In the genomic region with DNA sequence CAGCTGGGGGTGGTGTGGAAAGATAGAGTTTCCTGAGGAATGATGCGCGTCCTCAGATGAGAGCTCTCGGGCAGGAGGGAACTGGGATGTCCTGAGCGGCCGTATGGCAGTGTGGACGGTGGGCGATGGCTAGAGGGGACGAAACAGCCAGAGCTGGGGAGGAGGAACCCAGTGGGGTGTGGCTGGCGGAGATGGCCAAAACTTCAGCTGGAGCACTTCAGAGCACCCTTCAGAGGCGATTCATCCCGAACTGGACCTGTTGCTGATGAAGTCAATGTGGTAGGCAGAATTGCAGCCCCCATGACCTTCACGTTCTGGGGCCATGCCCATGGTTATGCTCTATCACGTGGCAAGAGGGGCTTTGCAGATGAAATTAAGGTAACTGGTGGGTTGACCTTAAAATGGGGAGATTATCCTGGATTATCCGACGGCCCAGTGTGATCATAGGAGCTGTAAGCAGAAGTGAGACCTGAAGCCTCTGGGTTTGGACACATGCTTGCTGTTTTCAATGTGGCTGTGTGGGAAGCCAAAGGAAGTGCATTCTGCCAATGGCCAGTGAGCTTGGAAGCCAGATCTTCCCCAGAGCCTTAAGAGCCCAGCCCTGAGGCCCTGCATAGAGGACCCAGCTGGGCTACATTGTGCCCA, we compare ENCODE assay signal across 17 cellular contexts. TPM values are rescaled to one million over a fixed set of nuclear protein-coding genes. Genes with fewer than 3 reads are reported as not detected.
DNase-seq lines count a peak whose midpoint lies in the region; ATAC-seq, FAIRE-seq and TF ChIP-seq lines count a peak whose summit lies in the region.
"Had no signal": no experiment of that assay in that cellular context is flagged by ENCODE, and none has a peak within 500 bp of the region (broad histone marks: within the 10 kb centered on the region; RNA-seq: fewer than 3 reads in every experiment).

No MANE protein-coding gene starts in this region.

- peak; percentile 36 for FAIRE-seq in bronchial epithelial cell (lab: Jason Lieb, UNC)
- FAIRE-seq: H54 had no signal

- intact Hi-C loops in natural killer cell (cut with micrococcal nuclease): no loop called here

- no peaks in the 10 kb centered on the region for H3K36me3 ChIP-seq in bronchial epithelial cell (ENCODE audit: control insufficient read depth, insufficient read depth, low read length)

- no peak for TF ChIP-seq CTCF in GM13976 (IDR thresholded peaks at IDR 0.05; ENCODE audit: borderline replicate concordance, control extremely low read depth, extremely low read depth, insufficient read depth, missing control alignments)
- TF ChIP-seq CTCF in bronchial epithelial cell (IDR thresholded peaks at IDR 0.05; ENCODE audit: insufficient read depth, low read length, severe bottlenecking): no peak
- no peak for TF ChIP-seq CTCF in natural killer cell (IDR thresholded peaks at IDR 0.05)

- H3K9me3 Mint-ChIP-seq in natural killer cell: no peaks in the 10 kb centered on the region

- H3K36me3 Mint-ChIP-seq in natural killer cell: no peaks in the 10 kb centered on the region

- no peaks in the 10 kb centered on the region for H3K27me3 Mint-ChIP-seq in natural killer cell (ENCODE audit: low read depth in 2 of 2)

- no peaks in the 10 kb centered on the region for H3K27me3 ChIP-seq in bronchial epithelial cell (ENCODE audit: control insufficient read depth, insufficient read depth, low read length)
- H3K27me3 ChIP-seq: SJCRH30 had no signal

- ATAC-seq in natural killer cell (no peak), HG03135 (IDR thresholded peaks at IDR 0.05; ENCODE audit: unreplicated experiment) (no peak)

- peak overlapping the region; percentile 9 to 75 for H3K27ac Mint-ChIP-seq in natural killer cell

- H3K4me3 ChIP-seq in bronchial epithelial cell (ENCODE audit: low read depth, low read length): no peak overlapping the region
- H3K4me3 ChIP-seq: SJCRH30 had no signal

- DNase-seq in CD1c-positive myeloid dendritic cell (ENCODE audit: extremely low spot score) (peak; percentile 33), GM13976 (ENCODE audit: low spot score) (peak; percentile 23), bronchial epithelial cell (ENCODE audit: low read depth) (no peak), natural killer cell (no peak), NCI-H2107 treated with DMSO at 0.1 percent for 48 hours (lab: John Stamatoyannopoulos, UW; ENCODE audit: unreplicated experiment) (no peak), SHP77 (lab: John Stamatoyannopoulos, UW) (no peak), RKO (ENCODE audit: low spot score) (no peak)
- DNase-seq: activated CD8-positive, alpha-beta memory T cell treated with anti-CD3 and anti-CD28 coated beads for 24 hours; activated effector memory CD4-positive, alpha-beta T cell treated with anti-CD3 and anti-CD28 coated beads, Interleukin-2, amount 50 U/mL, for 16 hours; anterior cingulate cortex; EL; NCI-H2029 treated with DMSO at 0.1 percent for 48 hours; NCI-H524; SJCRH30; T-helper 2 cell had no signal

- in situ Hi-C loops in GM13976 (cut with MboI; ENCODE audit: low sequenced_read_pairs, unreplicated experiment): no loop called here

- H3K4me3 Mint-ChIP-seq in natural killer cell: no peak overlapping the region

- peaks cover 10 to 13% of the 10 kb centered on the region in 2 donors for H3K4me1 Mint-ChIP-seq in natural killer cell

RNA-seq across cellular contexts. Expression of gene ATP1B3, which starts 52.3 kb away (rescaled TPM):
- total RNA-seq in bronchial epithelial cell (79.4 and 89.5 TPM in 2 replicates), natural killer cell (10 to 100 TPM; 46.7 to 81.1 (median 78.2) TPM)

Comparison
In these comparisons a context has a peak if more than half of its experiments do, and no peak if none do; other contexts are left out.
1. DNase-seq: peak in CD1c-positive myeloid dendritic cell (single experiment) and GM13976 (single experiment); none in bronchial epithelial cell (single experiment), natural killer cell (single experiment), NCI-H2107 treated with DMSO at 0.1 percent for 48 hours (single experiment), SHP77 (0 of 2) and RKO (single experiment).